8 cellular contexts compared by ENCODE assay signal in genomic region chr15:69074011-69074842, GRCh38. TPM values are rescaled to one million over a fixed set of nuclear protein-coding genes. Genes with fewer than 3 reads are reported as not detected.
DNase-seq lines count a peak whose midpoint lies in the region; ATAC-seq and TF ChIP-seq lines count a peak whose summit lies in the region.

No MANE protein-coding gene starts in this region.

- H3K4me1 ChIP-seq in testis: no peaks in the 10 kb centered on the region

- peak overlapping the region; percentile 41 for H3K4me3 Mint-ChIP-seq in activated naive CD8-positive, alpha-beta T cell
- no peak overlapping the region for H3K4me3 Mint-ChIP-seq in activated naive CD8-positive, alpha-beta T cell treated with anti-CD3 and anti-CD28 coated beads for 36 hours

- intact Hi-C loops in testis (cut with DNase I; ENCODE audit: low total_unique reads): no loop called here

- no peaks in the 10 kb centered on the region for H3K36me3 ChIP-seq in testis (ENCODE audit: low read depth, missing control alignments)

- H3K4me1 Mint-ChIP-seq in activated naive CD8-positive, alpha-beta T cell (ENCODE audit: low read depth): peaks cover 12% of the 10 kb centered on the region
- H3K4me1 Mint-ChIP-seq in activated naive CD8-positive, alpha-beta T cell treated with anti-CD3 and anti-CD28 coated beads for 36 hours: peaks cover 6% of the 10 kb centered on the region

- H3K27me3 Mint-ChIP-seq in activated naive CD8-positive, alpha-beta T cell: peaks cover 32% of the 10 kb centered on the region
- peaks cover 55% of the 10 kb centered on the region for H3K27me3 Mint-ChIP-seq in activated naive CD8-positive, alpha-beta T cell treated with anti-CD3 and anti-CD28 coated beads for 36 hours

- H3K4me3 ChIP-seq in testis: peak overlapping the region; percentile 39 to 65

- H3K27me3 ChIP-seq in testis: no peaks in the 10 kb centered on the region

- no peak overlapping the region for H3K27ac ChIP-seq in testis

- TF ChIP-seq POLR2A in testis (IDR thresholded peaks at IDR 0.05): no peak

- no peaks in the 10 kb centered on the region for H3K9me3 ChIP-seq in testis

- 0 to 2% methylated on average over 13 to 44 of the region's 44 CpGs for WGBS in testis, 2 donors

- ATAC-seq in left lobe of liver: peak; percentile 88

- H3K36me3 Mint-ChIP-seq in activated naive CD8-positive, alpha-beta T cell: no peaks in the 10 kb centered on the region
- H3K36me3 Mint-ChIP-seq in activated naive CD8-positive, alpha-beta T cell treated with anti-CD3 and anti-CD28 coated beads for 36 hours: no peaks in the 10 kb centered on the region

- H3K27ac Mint-ChIP-seq in activated naive CD8-positive, alpha-beta T cell: no peak overlapping the region
- no peak overlapping the region for H3K27ac Mint-ChIP-seq in activated naive CD8-positive, alpha-beta T cell treated with anti-CD3 and anti-CD28 coated beads for 36 hours

- TF ChIP-seq CTCF in testis (IDR thresholded peaks at IDR 0.05): no peak

- no peak for DNase-seq in activated naive CD8-positive, alpha-beta T cell treated with anti-CD3 and anti-CD28 coated beads for 36 hours
- DNase-seq in NCI-H510A treated with DMSO at 0.1 percent for 48 hours (lab: John Stamatoyannopoulos, UW) (peak; percentile 60), cerebellum (ENCODE audit: low spot score) (peak; percentile 84), left lobe of liver (ENCODE audit: low spot score) (peak; percentile 83), testis (peak; percentile 66), NK-92 (lab: John Stamatoyannopoulos, UW; ENCODE audit: unreplicated experiment) (no peak)
- no peak for DNase-seq in activated CD4-positive, alpha-beta T cell treated with anti-CD3 and anti-CD28 coated beads, Interleukin-2, amount 50 U/mL, for 4 hours

- H3K9me3 Mint-ChIP-seq in activated naive CD8-positive, alpha-beta T cell (ENCODE audit: low read depth): no peaks in the 10 kb centered on the region
- H3K9me3 Mint-ChIP-seq in activated naive CD8-positive, alpha-beta T cell treated with anti-CD3 and anti-CD28 coated beads for 36 hours: peaks cover 3% of the 10 kb centered on the region

RNA-seq across cellular contexts. Expression of gene NOX5, which starts 59.7 kb away (rescaled TPM):
- not detected for total RNA-seq in activated naive CD8-positive, alpha-beta T cell treated with anti-CD3 and anti-CD28 coated beads for 36 hours
- total RNA-seq in cerebellum (0.09 TPM), left lobe of liver (0.13 TPM), testis (10 to 100 TPM; 10.7 to 12.2 TPM)
- polyA plus RNA-seq in testis (ENCODE audit: insufficient read depth, low read depth, low replicate concordance): 7.9 TPM

Comparison
In these comparisons a context has a peak if more than half of its experiments do, and no peak if none do; other contexts are left out.
1. DNase-seq: peak in NCI-H510A treated with DMSO at 0.1 percent for 48 hours (single experiment), cerebellum (single experiment), left lobe of liver (single experiment) and testis (single experiment); none in activated naive CD8-positive, alpha-beta T cell treated with anti-CD3 and anti-CD28 coated beads for 36 hours (single experiment), NK-92 (single experiment) and activated CD4-positive, alpha-beta T cell treated with anti-CD3 and anti-CD28 coated beads, Interleukin-2, amount 50 U/mL, for 4 hours (0 of 2).
2. RNA of gene NOX5, which starts 59.7 kb away (total RNA-seq): 10.7 to 12.2 TPM in testis; 0.13 TPM in left lobe of liver (single experiment), 0.09 TPM in cerebellum (single experiment) and not detected in activated naive CD8-positive, alpha-beta T cell treated with anti-CD3 and anti-CD28 coated beads for 36 hours; every median in the first group is over 10 times any median in the second.